Comparison of ENCODE assay signal across 16 cellular contexts in the genomic region with DNA sequence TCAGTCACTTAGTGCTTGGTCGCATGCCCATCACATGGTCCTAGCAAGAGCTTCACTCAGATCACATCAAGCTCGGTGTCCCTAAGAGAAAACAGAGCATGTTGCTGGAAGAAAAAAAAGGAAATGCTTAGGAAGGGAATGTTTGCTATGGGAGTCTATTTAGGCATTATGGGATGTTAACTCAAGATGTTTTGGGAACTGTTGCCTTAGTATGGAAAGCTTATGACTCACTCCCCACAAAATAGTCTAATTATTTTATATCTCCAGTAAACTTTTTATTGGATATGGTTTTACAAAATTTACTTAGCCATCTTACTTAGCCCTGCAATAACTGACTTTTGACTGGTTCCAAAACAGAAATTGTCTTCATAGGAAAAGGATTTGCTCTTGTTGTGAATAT.
DNase-seq lines count a peak whose midpoint lies in the region; ATAC-seq, FAIRE-seq and TF ChIP-seq lines count a peak whose summit lies in the region.
"Had no signal": no experiment of that assay in that cellular context is flagged by ENCODE, and none has a peak within 500 bp of the region (broad histone marks: within the 10 kb centered on the region; RNA-seq: fewer than 3 reads in every experiment).

No MANE protein-coding gene starts in this region.

- 69% methylated on average over 2 of the region's 2 CpGs for WGBS in right lobe of liver (ENCODE audit: insufficient coverage, low coverage, low lambda C conversion rate, missing lambda C conversion rate)

- DNase-seq in H54 (ENCODE audit: insufficient read length, low spot score): no peak
- peak; percentile 19 for DNase-seq in LHCN-M2 (ENCODE audit: low read depth)
- peak; percentile 49 for DNase-seq in fibroblast of peridontal ligament (ENCODE audit: extremely low read depth)
- DNase-seq in SKM-1 treated with dmso at 0.1 percent for 144 hours (lab: John Stamatoyannopoulos, UW; ENCODE audit: unreplicated experiment): no peak
- no peak for DNase-seq in NCI-H146 (lab: John Stamatoyannopoulos, UW)
- DNase-seq in right lobe of liver: no peak
- no peak for DNase-seq in breast epithelium (ENCODE audit: low spot score in 2 of 2)
- DNase-seq: Calu3; CD8-positive, alpha-beta T cell; DMS79 treated with DMSO at 0.1 percent for 48 hours; EL; GOT3 had no signal

- H3K4me3 ChIP-seq in right lobe of liver (no peak overlapping the region), breast epithelium (no peak overlapping the region)
- H3K4me3 ChIP-seq: A549; BLaER1 treated with 17β-estradiol and CSF1 and Interleukin-3, amounts not matched to agents 10 nM and 100 nM; GM12878; HAP-1 had no signal

- peak; percentile 20 for FAIRE-seq in H54 (lab: Jason Lieb, UNC)
- FAIRE-seq: A549, GM12878 had no signal

- no peaks in the 10 kb centered on the region for H3K36me3 ChIP-seq in right lobe of liver
- no peaks in the 10 kb centered on the region for H3K36me3 ChIP-seq in breast epithelium
- H3K36me3 ChIP-seq: HAP-1 had no signal

- ATAC-seq in right lobe of liver: no peak
- ATAC-seq: A549; CD8-positive, alpha-beta T cell; GM12878 had no signal

- TF ChIP-seq POLR2A in H54 (IDR thresholded peaks at IDR 0.05; ENCODE audit: low read depth, low read length) (no peak), right lobe of liver (IDR thresholded peaks at IDR 0.05) (no peak), breast epithelium (IDR thresholded peaks at IDR 0.05) (no peak)

- no peaks in the 10 kb centered on the region for H3K27me3 ChIP-seq in right lobe of liver
- H3K27me3 ChIP-seq in breast epithelium: no peaks in the 10 kb centered on the region
- H3K27me3 ChIP-seq: BLaER1 treated with 17β-estradiol and CSF1 and Interleukin-3, amounts not matched to agents 10 nM and 100 nM had no signal

- no peaks in the 10 kb centered on the region for H3K4me1 ChIP-seq in right lobe of liver
- no peaks in the 10 kb centered on the region for H3K4me1 ChIP-seq in breast epithelium
- H3K4me1 ChIP-seq: A549; BLaER1 treated with 17β-estradiol and CSF1 and Interleukin-3, amounts not matched to agents 10 nM and 100 nM had no signal

- H3K9me3 ChIP-seq in right lobe of liver (no peaks in the 10 kb centered on the region), breast epithelium (peaks cover 0 to 1% of the 10 kb centered on the region in 2 donors)
- H3K9me3 ChIP-seq: HAP-1 had no signal

- intact Hi-C loops in right lobe of liver (cut with DNase I) (no loop called here), breast epithelium (cut with DNase I; ENCODE audit: low total_unique reads) (no loop called here)

- TF ChIP-seq CTCF in right lobe of liver (IDR thresholded peaks at IDR 0.05): no peak
- TF ChIP-seq CTCF in breast epithelium (IDR thresholded peaks at IDR 0.05): no peak

- H3K27ac ChIP-seq in right lobe of liver (no peak overlapping the region), breast epithelium (no peak overlapping the region)
- H3K27ac ChIP-seq: A549; BLaER1 treated with 17β-estradiol and CSF1 and Interleukin-3, amounts not matched to agents 10 nM and 100 nM had no signal

Comparison
In these comparisons a context has a peak if more than half of its experiments do, and no peak if none do; other contexts are left out.
1. DNase-seq: peak in LHCN-M2 (single experiment) and fibroblast of peridontal ligament (single experiment); none in H54 (single experiment), SKM-1 treated with dmso at 0.1 percent for 144 hours (single experiment), NCI-H146 (single experiment), right lobe of liver (0 of 3) and breast epithelium (0 of 2).